In genomic region chr18:58495202-58495601, GRCh38 we compare ENCODE assay signal across 18 cellular contexts.
DNase-seq lines count a peak whose midpoint lies in the region; TF ChIP-seq lines count a peak whose summit lies in the region.
"Had no signal": no experiment of that assay in that cellular context is flagged by ENCODE, and none has a peak within 500 bp of the region (broad histone marks: within the 10 kb centered on the region; RNA-seq: fewer than 3 reads in every experiment).

No MANE protein-coding gene starts in this region.

- peaks cover 6% of the 10 kb centered on the region for H3K27me3 Mint-ChIP-seq in brain

- H3K4me3 ChIP-seq in GM23248 (no peak overlapping the region), testis (no peak overlapping the region), dorsolateral prefrontal cortex (no peak overlapping the region), PC-9 (no peak overlapping the region)
- H3K4me3 ChIP-seq: hepatocyte, left lung had no signal

- peaks cover 0 to 2% (median 2%) of the 10 kb centered on the region in 5 experiments for H3K9me3 Mint-ChIP-seq in brain
- H3K9me3 Mint-ChIP-seq: activated naive CD8-positive, alpha-beta T cell treated with anti-CD3 and anti-CD28 coated beads, Interleukin-2, amount 50 U/mL, for 24 hours; natural killer cell had no signal

- H3K4me1 Mint-ChIP-seq in brain: peaks cover 89% of the 10 kb centered on the region

- no TSS peak for BruUV-seq in PC-9 (replicated peaks; lab: Mats Ljungman, UMichigan)

- H3K9me2 ChIP-seq in GM23248 (ENCODE audit: insufficient read depth): no peaks in the 10 kb centered on the region
- H3K9me2 ChIP-seq in PC-9 (ENCODE audit: insufficient read depth): no peaks in the 10 kb centered on the region

- H3K36me3 Mint-ChIP-seq in brain: no peaks in the 10 kb centered on the region
- H3K36me3 Mint-ChIP-seq: natural killer cell had no signal

- peak; percentile 37 for DNase-seq in activated effector memory CD4-positive, alpha-beta T cell treated with anti-CD3 and anti-CD28 coated beads, Interleukin-2, amount 50 U/mL, for 16 hours
- no peak for DNase-seq in activated effector memory CD4-positive, alpha-beta T cell treated with Interleukin-2 at 50 U/mL for 16 hours
- DNase-seq in GM23248 (peak; percentile 67), testis (peak; percentile 41), dorsolateral prefrontal cortex (no peak), PC-9 (no peak), T-helper 9 cell (no peak)
- DNase-seq: activated naive CD8-positive, alpha-beta T cell treated with anti-CD3 and anti-CD28 coated beads, Interleukin-2, amount 50 U/mL, for 24 hours; left lung; natural killer cell; NCI-H1436 treated with DMSO at 0.1 percent for 48 hours; NCI-H510A treated with DMSO at 0.1 percent for 48 hours; stimulated activated naive CD4-positive, alpha-beta T cell treated with Interleukin-2 at 50 U/mL for 16 hours; SW 1271 had no signal

- POLR2A ChIA-PET in PC-9 (lab: Charles Lee; ENCODE audit: unreplicated experiment): no interaction called here

- peak overlapping the region in 2 of 5 experiments; percentile 8 to 41 for H3K4me3 Mint-ChIP-seq in brain
- H3K4me3 Mint-ChIP-seq: activated naive CD8-positive, alpha-beta T cell treated with anti-CD3 and anti-CD28 coated beads, Interleukin-2, amount 50 U/mL, for 24 hours; natural killer cell had no signal

- peaks cover 10% of the 10 kb centered on the region for H3K36me3 ChIP-seq in GM23248 (ENCODE audit: low read depth)
- H3K36me3 ChIP-seq in testis (ENCODE audit: low read depth, missing control alignments): no peaks in the 10 kb centered on the region
- H3K36me3 ChIP-seq in PC-9 (ENCODE audit: low read depth): no peaks in the 10 kb centered on the region
- H3K36me3 ChIP-seq: left lung had no signal

- H2AFZ ChIP-seq in GM23248: no peak overlapping the region
- no peak overlapping the region for H2AFZ ChIP-seq in PC-9
- H2AFZ ChIP-seq: hepatocyte had no signal

- H3K9me3 ChIP-seq in GM23248 (ENCODE audit: low read depth) (no peaks in the 10 kb centered on the region), testis (no peaks in the 10 kb centered on the region), PC-9 (ENCODE audit: insufficient read depth, low read depth) (no peaks in the 10 kb centered on the region)
- H3K9me3 ChIP-seq: left lung had no signal

- TF ChIP-seq CTCF in brain (conservative IDR thresholded peaks at IDR 0.05) (no peak), testis (IDR thresholded peaks at IDR 0.05) (no peak), dorsolateral prefrontal cortex (IDR thresholded peaks at IDR 0.05 in 54 of 56, conservative IDR thresholded peaks at IDR 0.05 in 2 of 56; ENCODE audit: low read depth in 1 of 56, partially characterized antibody in 56 of 56) (no peak), PC-9 (conservative IDR thresholded peaks at IDR 0.05) (no peak)

- H3K27ac ChIP-seq in GM23248: no peak overlapping the region
- H3K27ac ChIP-seq in testis: no peak overlapping the region
- no peak overlapping the region for H3K27ac ChIP-seq in dorsolateral prefrontal cortex
- H3K27ac ChIP-seq in PC-9: no peak overlapping the region
- H3K27ac ChIP-seq: epithelial cell of prostate, KMS-11, left lung had no signal

- H3K27me3 ChIP-seq in GM23248 (replicated peaks; ENCODE audit: insufficient read depth) (no peaks in the 10 kb centered on the region), testis (no peaks in the 10 kb centered on the region), dorsolateral prefrontal cortex (peaks cover 0 to 4% (median 0%) of the 10 kb centered on the region in 45 donors), PC-9 (ENCODE audit: insufficient read depth, low read depth) (no peaks in the 10 kb centered on the region)
- H3K27me3 ChIP-seq: hepatocyte had no signal

- H3K4me2 ChIP-seq in GM23248 (ENCODE audit: unreplicated experiment): no peak overlapping the region
- no peak overlapping the region for H3K4me2 ChIP-seq in PC-9
- H3K4me2 ChIP-seq: hepatocyte, KMS-11 had no signal

- H3F3A ChIP-seq in GM23248 (ENCODE audit: insufficient read depth) (peaks cover 24% of the 10 kb centered on the region), PC-9 (ENCODE audit: insufficient read depth, low read depth) (no peaks in the 10 kb centered on the region)

- peak overlapping the region in 3 of 5 experiments; percentile 52 to 85 (median 57) for H3K27ac Mint-ChIP-seq in brain
- H3K27ac Mint-ChIP-seq: activated naive CD8-positive, alpha-beta T cell treated with anti-CD3 and anti-CD28 coated beads, Interleukin-2, amount 50 U/mL, for 24 hours; natural killer cell had no signal

- H3K79me2 ChIP-seq in GM23248 (ENCODE audit: insufficient read depth) (no peaks in the 10 kb centered on the region), PC-9 (ENCODE audit: low read depth) (no peaks in the 10 kb centered on the region)
- H3K79me2 ChIP-seq: hepatocyte had no signal

- intact Hi-C loops in testis (cut with DNase I; ENCODE audit: low total_unique reads): loop anchor here (10.0 kb wide), 1 partner anchor 450 kb away; the partner anchor contains the start of gene NEDD4L
- intact Hi-C loops in dorsolateral prefrontal cortex (cut with DNase I): loop anchor here in 1 of 2 donors (10.0 kb wide), 3 partner anchors 170 to 610 kb away; partner anchors contain the start of gene NEDD4L
- intact Hi-C loops in PC-9 (cut with micrococcal nuclease; ENCODE audit: unreplicated experiment): loop anchor here (10.0 kb wide), 1 partner anchor 450 kb away; the partner anchor contains the start of gene NEDD4L

- 14 to 17% methylated on average over 4 of the region's 4 CpGs for WGBS in GM23248 (ENCODE audit: low coverage in 1 of 2, low lambda C conversion rate in 2 of 2, missing lambda C conversion rate in 2 of 2), 2 experiments
- 48 to 51% methylated on average over 4 of the region's 4 CpGs for WGBS in testis, 2 donors

- no peak overlapping the region for H3K9ac ChIP-seq in GM23248
- H3K9ac ChIP-seq: KMS-11 had no signal

- H4K20me1 ChIP-seq in GM23248 (ENCODE audit: insufficient read depth): no peaks in the 10 kb centered on the region
- no peaks in the 10 kb centered on the region for H4K20me1 ChIP-seq in PC-9 (ENCODE audit: insufficient read depth)

- in situ Hi-C loops in GM23248 (cut with MboI): no loop called here

- CTCF ChIA-PET in PC-9 (lab: Charles Lee): no interaction called here

- TF ChIP-seq POLR2A in testis (IDR thresholded peaks at IDR 0.05): no peak

- H3K4me1 ChIP-seq in GM23248 (ENCODE audit: insufficient read depth) (peaks cover 9% of the 10 kb centered on the region; the same call in 1 of the 2 replicates), testis (peaks cover 25% of the 10 kb centered on the region), PC-9 (replicated peaks; ENCODE audit: insufficient read depth) (0 out of 2 replicates have a peak, but pooled peaks cover 3% of the 10 kb centered on the region)
- H3K4me1 ChIP-seq: left lung had no signal

Comparison
In these comparisons a context has a peak if more than half of its experiments do, and no peak if none do; other contexts are left out.
1. DNase-seq: peak in activated effector memory CD4-positive, alpha-beta T cell treated with anti-CD3 and anti-CD28 coated beads, Interleukin-2, amount 50 U/mL, for 16 hours (single experiment), GM23248 (single experiment) and testis (single experiment); none in activated effector memory CD4-positive, alpha-beta T cell treated with Interleukin-2 at 50 U/mL for 16 hours (single experiment), dorsolateral prefrontal cortex (0 of 10), PC-9 (0 of 2) and T-helper 9 cell (single experiment).